Comparison of ENCODE assay signal across 7 cellular contexts in the genomic region with DNA sequence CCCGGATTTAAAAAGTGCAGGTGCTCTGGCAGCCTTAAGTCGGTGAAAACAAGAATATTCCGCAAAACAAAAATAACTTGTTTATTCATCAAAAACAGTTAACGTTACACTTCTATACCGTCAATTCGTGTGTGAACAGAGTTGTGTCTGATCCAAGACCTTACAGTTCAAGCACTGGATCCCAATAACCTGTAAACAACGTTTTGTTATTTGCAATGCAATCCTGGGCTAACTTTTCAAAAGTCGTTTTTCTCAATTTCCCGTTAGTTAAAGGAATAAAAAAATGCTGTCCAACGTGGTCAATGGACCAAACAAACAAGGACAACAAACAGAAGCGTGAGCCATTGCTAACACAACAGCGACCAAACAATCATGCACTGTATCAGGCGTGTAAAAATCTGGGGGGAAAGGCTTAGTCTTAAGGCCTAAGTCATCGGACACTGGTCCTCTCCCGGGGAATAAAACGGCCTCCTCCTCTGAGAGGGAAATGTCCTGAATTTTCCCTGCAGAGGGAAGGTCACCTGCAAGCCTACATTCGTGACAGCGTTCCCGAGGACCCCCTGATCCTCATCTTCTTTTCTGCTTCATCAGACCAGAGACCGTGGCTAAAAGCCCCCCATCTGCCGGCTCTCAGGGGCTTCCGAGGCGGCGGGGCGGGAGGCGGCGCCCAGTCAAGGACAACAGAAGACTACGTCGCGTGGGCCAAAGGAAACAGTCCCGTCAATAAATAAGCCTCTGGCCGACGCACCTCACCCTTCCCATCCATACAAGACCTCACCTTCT. TPM values are rescaled to one million over a fixed set of nuclear protein-coding genes. Genes with fewer than 3 reads are reported as not detected.
DNase-seq lines count a peak whose midpoint lies in the region; ATAC-seq, FAIRE-seq and TF ChIP-seq lines count a peak whose summit lies in the region.

No MANE protein-coding gene starts in this region.

- H3K27ac Mint-ChIP-seq in GM23338, result peak overlapping the region; percentile 96

- no peak for TF ChIP-seq POLR2A in GM12891 (IDR thresholded peaks at IDR 0.05; ENCODE audit: low read depth, low read length)

- H3K27ac ChIP-seq in GM23338 (ENCODE audit: low read depth) (peak overlapping the region; percentile 86), liver (ENCODE audit: low read depth in 1 of 2, low read length in 2 of 2) (peak overlapping the region; percentile 89 to 92), temporal lobe (ENCODE audit: low read depth, low read length) (peak overlapping the region; percentile 88)

- under 1% methylated on average over 33 of the region's 33 CpGs for WGBS in liver

- DNase-seq in GM12891 (ENCODE audit: insufficient read length, low spot score) (no peak), GM23338 (ENCODE audit: low spot score) (peak; percentile 32), bronchial epithelial cell (ENCODE audit: low read depth) (peak; percentile 15), mucosa of gallbladder (ENCODE audit: low spot score) (no peak)

- no peaks in the 10 kb centered on the region for H3K9me2 ChIP-seq in GM23338 (ENCODE audit: insufficient read depth)
- no peaks in the 10 kb centered on the region for H3K9me2 ChIP-seq in Loucy (replicated peaks; ENCODE audit: low read depth, low read length)

- H3K4me1 Mint-ChIP-seq in GM23338, result peaks cover 23% of the 10 kb centered on the region

- TF ChIP-seq CTCF in GM23338 (conservative IDR thresholded peaks at IDR 0.05; ENCODE audit: low read depth in 2 of 2) (no peak), Loucy (conservative IDR thresholded peaks at IDR 0.05; ENCODE audit: low read length) (no peak), bronchial epithelial cell (IDR thresholded peaks at IDR 0.05; ENCODE audit: insufficient read depth, low read length, severe bottlenecking) (no peak), liver (IDR thresholded peaks at IDR 0.05; ENCODE audit: low read depth, low read length, missing input control) (no peak)

- no peaks in the 10 kb centered on the region for H3K9me3 Mint-ChIP-seq in GM23338

- FAIRE-seq in GM12891 (lab: Jason Lieb, UNC) (peak; percentile 26), bronchial epithelial cell (lab: Jason Lieb, UNC) (no peak)

- H3F3A ChIP-seq in GM23338 (replicated peaks; ENCODE audit: low read depth) (peaks cover 34% of the 10 kb centered on the region), Loucy (ENCODE audit: low read depth) (no peaks in the 10 kb centered on the region)

- H3K36me3 ChIP-seq in GM23338 (ENCODE audit: insufficient read depth) (peaks cover 30% of the 10 kb centered on the region), Loucy (ENCODE audit: insufficient read depth, low read length) (peaks cover 28% of the 10 kb centered on the region; the same call in 1 of the 2 replicates), bronchial epithelial cell (ENCODE audit: control insufficient read depth, insufficient read depth, low read length) (peaks cover 5% of the 10 kb centered on the region), liver (ENCODE audit: control insufficient read depth in 4 of 4, insufficient read depth in 3 of 4, low read depth in 1 of 4, low read length in 3 of 4) (peaks cover 11 to 26% (median 14%) of the 10 kb centered on the region in 4 donors)

- H3K4me3 ChIP-seq in GM23338, result peak overlapping the region; percentile 93
- peak overlapping the region; percentile 93 for H3K4me3 ChIP-seq in Loucy (ENCODE audit: low read length, poor library complexity, severe bottlenecking)
- peak overlapping the region; percentile 76 for H3K4me3 ChIP-seq in bronchial epithelial cell (ENCODE audit: low read depth, low read length)
- H3K4me3 ChIP-seq in liver (ENCODE audit: low read depth in 1 of 3, low read length in 3 of 3), result peak overlapping the region; percentile 79 to 99 (median 89)

- H3K36me3 Mint-ChIP-seq in GM23338 (ENCODE audit: low read depth), result peaks cover 46% of the 10 kb centered on the region

- no peak for TF ChIP-seq RAD21 in liver (IDR thresholded peaks at IDR 0.05)

- H3K27me3 ChIP-seq in GM23338 (ENCODE audit: insufficient read depth) (no peaks in the 10 kb centered on the region), Loucy (ENCODE audit: insufficient read depth, low read length, poor library complexity, severe bottlenecking) (no peaks in the 10 kb centered on the region), bronchial epithelial cell (ENCODE audit: control insufficient read depth, insufficient read depth, low read length) (no peaks in the 10 kb centered on the region), liver (ENCODE audit: control insufficient read depth in 4 of 4, insufficient read depth in 4 of 4, low read length in 3 of 4) (no peaks in the 10 kb centered on the region)

- H3K79me2 ChIP-seq in GM23338 (replicated peaks; ENCODE audit: insufficient read depth) (peaks cover 81% of the 10 kb centered on the region), Loucy (ENCODE audit: insufficient read depth, low read length) (peaks cover 93% of the 10 kb centered on the region)

- peaks cover 18% of the 10 kb centered on the region; the same call in 1 of the 2 replicates for H4K20me1 ChIP-seq in GM23338 (replicated peaks; ENCODE audit: insufficient read depth)
- peaks cover 62% of the 10 kb centered on the region for H4K20me1 ChIP-seq in Loucy (ENCODE audit: insufficient read depth, low read length, poor library complexity, severe bottlenecking)

- peak overlapping the region; percentile 24 for H2AFZ ChIP-seq in GM23338
- peak overlapping the region; percentile 80 for H2AFZ ChIP-seq in Loucy (ENCODE audit: low read length)

- H3K4me2 ChIP-seq in GM23338, result peak overlapping the region; percentile 100
- H3K4me2 ChIP-seq in Loucy (ENCODE audit: low read depth, low read length, poor library complexity, severe bottlenecking), result peak overlapping the region; percentile 88

- H3K4me1 ChIP-seq in GM23338 (ENCODE audit: insufficient read depth) (peaks cover 17% of the 10 kb centered on the region), Loucy (ENCODE audit: insufficient read depth, low read length, poor library complexity, severe bottlenecking) (peaks cover 49% of the 10 kb centered on the region), liver (ENCODE audit: control insufficient read depth in 4 of 4, insufficient read depth in 4 of 4, low read length in 3 of 4) (peaks cover 1 to 40% (median 21%) of the 10 kb centered on the region in 4 donors)

- peak overlapping the region; percentile 99 for H3K4me3 Mint-ChIP-seq in GM23338

- H3K9ac ChIP-seq in Loucy (ENCODE audit: low read depth, low read length, poor library complexity, severe bottlenecking), result peak overlapping the region; percentile 96
- H3K9ac ChIP-seq in liver (ENCODE audit: low read depth in 1 of 2, low read length in 2 of 2), result peak overlapping the region; percentile 92 to 98

- H3K9me3 ChIP-seq in Loucy (ENCODE audit: insufficient read depth, low read depth, low read length) (no peaks in the 10 kb centered on the region), liver (ENCODE audit: control insufficient read depth in 4 of 4, low read length in 3 of 4) (no peaks in the 10 kb centered on the region)

- peak; percentile 7 for ATAC-seq in GM23338

- H3K27me3 Mint-ChIP-seq in GM23338 (ENCODE audit: insufficient read depth, low read depth, poor library complexity), result peaks cover 16% of the 10 kb centered on the region

TF ChIP-seq in GM12891, 5 proteins besides CTCF, POLR2A, EP300 and RAD21:
- no peak for TF ChIP-seq PAX5 (IDR thresholded peaks at IDR 0.05; ENCODE audit: insufficient read depth, low read length, severe bottlenecking)
- TF ChIP-seq TAF1 (IDR thresholded peaks at IDR 0.05; ENCODE audit: low read depth, low read length), result no peak
- TF ChIP-seq SPI1 (IDR thresholded peaks at IDR 0.05; ENCODE audit: low read depth, low read length), result no peak
- TF ChIP-seq POU2F2 (IDR thresholded peaks at IDR 0.05; ENCODE audit: low read depth, low read length), result no peak
- TF ChIP-seq POLR2AphosphoS5 (IDR thresholded peaks at IDR 0.05; ENCODE audit: low read depth, low read length), result no peak

TF ChIP-seq in GM23338, 12 proteins besides CTCF, POLR2A, EP300 and RAD21 (continues in another document):
- TF ChIP-seq NANOG (IDR thresholded peaks at IDR 0.05; ENCODE audit: borderline replicate concordance), result no peak

TF ChIP-seq in liver, 16 proteins besides CTCF, POLR2A, EP300 and RAD21:
- TF ChIP-seq GABPA (IDR thresholded peaks at IDR 0.05 in 1 of 2, conservative IDR thresholded peaks at IDR 0.05 in 1 of 2) (no peak), FOXA1 (IDR thresholded peaks at IDR 0.05) (no peak), SP1 (IDR thresholded peaks at IDR 0.05) (no peak), HNF4A (conservative IDR thresholded peaks at IDR 0.05) (no peak)

RNA-seq across cellular contexts. Expression of a gene that starts 0.5 kb away (rescaled TPM):
- 52.0 TPM for polyA plus RNA-seq in GM12891 (2012; ENCODE audit: low read depth, missing spikeins)
- total RNA-seq in GM23338 (2014; rRNA removed; shearing (Covaris generic)), result 79.8 and 97.9 TPM in 2 replicates
- polyA plus RNA-seq in GM23338 (2016; fragmentation: Nextera tagmentation; extraction: Ambion mirVana), result 34.5 and 35.6 TPM in 2 replicates
- total RNA-seq in bronchial epithelial cell, result 72.5 and 103 TPM in 2 replicates
- 100 to 1,000 TPM in 1 of 2 donors, 10 to 100 TPM in 1; 80.7 to 167 TPM for total RNA-seq in liver
- polyA plus RNA-seq in liver, result 10 to 100 TPM; 39.7 to 85.7 TPM
- total RNA-seq in temporal lobe, result 85.8 TPM
- total RNA-seq in mucosa of gallbladder, result 89.4 TPM

RNA-seq across cellular contexts. Expression of a gene that starts 0.9 kb away (rescaled TPM):
- 1,468 TPM for polyA plus RNA-seq in GM12891 (2012; ENCODE audit: low read depth, missing spikeins)
- 213 and 305 TPM in 2 replicates for total RNA-seq in GM23338 (2014; rRNA removed; shearing (Covaris generic))
- polyA plus RNA-seq in GM23338 (2016; fragmentation: Nextera tagmentation; extraction: Ambion mirVana) (673 and 709 TPM in 2 replicates), liver (100 to 1,000 TPM; 186 to 365 TPM)
- total RNA-seq in bronchial epithelial cell (816 and 1,045 TPM in 2 replicates), liver (100 to 1,000 TPM; 143 to 328 TPM), temporal lobe (360 TPM), mucosa of gallbladder (294 TPM)

Comparison
In these comparisons a context has a peak if more than half of its experiments do, and no peak if none do; other contexts are left out.
1. DNase-seq: peak in GM23338 (single experiment) and bronchial epithelial cell (single experiment); none in GM12891 (single experiment) and mucosa of gallbladder (single experiment).
2. Peak in every context shown above with its lines, with median percentiles within 50 percentile points of each other: H3K27ac ChIP-seq and H3K4me3 ChIP-seq.